In genomic region chr1:184866991-184867788, GRCh38 we compare ENCODE assay signal across 8 cellular contexts.
A peak's percentile ranks its signal among the peaks of the same experiment; 100 is the strongest.
DNase-seq lines count a peak whose midpoint lies in the region; FAIRE-seq and TF ChIP-seq lines count a peak whose summit lies in the region.

No MANE protein-coding gene starts in this region.

- peak; percentile 87 for FAIRE-seq in GM12891 (lab: Jason Lieb, UNC)

- H3K27ac ChIP-seq in tibial nerve, result peak overlapping the region in 3 of 4 donors; percentile 29 to 74 (median 70)

- H3K36me3 Mint-ChIP-seq in HFFc6 (ENCODE audit: low read depth), result 0 out of 2 replicates have a peak, but pooled peaks cover 7% of the 10 kb centered on the region
- peaks cover 25% of the 10 kb centered on the region for H3K36me3 Mint-ChIP-seq in activated naive CD4-positive, alpha-beta T cell treated with anti-CD3 and anti-CD28 coated beads, Interleukin-2, amount 10 ng/mL, durations not matched to agents 7 days and 5 days

- no peak for TF ChIP-seq CTCF in HFFc6 (IDR thresholded peaks at IDR 0.05)
- no peak for TF ChIP-seq CTCF in tibial nerve (IDR thresholded peaks at IDR 0.05)
- no peak for TF ChIP-seq CTCF in lower leg skin (IDR thresholded peaks at IDR 0.05)

- no peaks in the 10 kb centered on the region for H3K9me3 Mint-ChIP-seq in HFFc6
- H3K9me3 Mint-ChIP-seq in activated naive CD4-positive, alpha-beta T cell treated with anti-CD3 and anti-CD28 coated beads, Interleukin-2, amount 10 ng/mL, durations not matched to agents 7 days and 5 days, result no peaks in the 10 kb centered on the region

- peaks cover 0 to 31% (median 0%) of the 10 kb centered on the region in 4 donors for H3K4me1 ChIP-seq in tibial nerve

- H3K27me3 Mint-ChIP-seq in HFFc6 (ENCODE audit: insufficient read depth), result no peaks in the 10 kb centered on the region
- peaks cover under 1% of the 10 kb centered on the region for H3K27me3 Mint-ChIP-seq in activated naive CD4-positive, alpha-beta T cell treated with anti-CD3 and anti-CD28 coated beads, Interleukin-2, amount 10 ng/mL, durations not matched to agents 7 days and 5 days

- peaks cover 30% of the 10 kb centered on the region for H3K4me1 Mint-ChIP-seq in HFFc6 (ENCODE audit: low read depth)
- H3K4me1 Mint-ChIP-seq in activated naive CD4-positive, alpha-beta T cell treated with anti-CD3 and anti-CD28 coated beads, Interleukin-2, amount 10 ng/mL, durations not matched to agents 7 days and 5 days, result peaks cover 42% of the 10 kb centered on the region

- TF ChIP-seq POLR2A in GM12891 (IDR thresholded peaks at IDR 0.05; ENCODE audit: low read depth, low read length) (no peak), tibial nerve (IDR thresholded peaks at IDR 0.05) (no peak), lower leg skin (IDR thresholded peaks at IDR 0.05) (no peak)

- H3K4me3 Mint-ChIP-seq in HFFc6, result peak overlapping the region; percentile 5; the same call in 1 of the 2 replicates
- H3K4me3 Mint-ChIP-seq in activated naive CD4-positive, alpha-beta T cell treated with anti-CD3 and anti-CD28 coated beads, Interleukin-2, amount 10 ng/mL, durations not matched to agents 7 days and 5 days, result peak overlapping the region; percentile 10

- 44 to 50% methylated on average over 6 of the region's 6 CpGs for WGBS in tibial nerve, 2 donors
- 59 to 63% methylated on average over 6 of the region's 6 CpGs for WGBS in lower leg skin, 2 donors

- peak in 1 of 2 donors; percentile 78 for TF ChIP-seq EP300 in tibial nerve (IDR thresholded peaks at IDR 0.05)

- H3K4me3 ChIP-seq in tibial nerve (no peak overlapping the region), lower leg skin (ENCODE audit: low read depth, poor library complexity, severe bottlenecking) (no peak overlapping the region)

- H3K27ac Mint-ChIP-seq in HFFc6, result peak overlapping the region; percentile 20
- H3K27ac Mint-ChIP-seq in activated naive CD4-positive, alpha-beta T cell treated with anti-CD3 and anti-CD28 coated beads, Interleukin-2, amount 10 ng/mL, durations not matched to agents 7 days and 5 days, result peak overlapping the region; percentile 47

- H3K27me3 ChIP-seq in tibial nerve, result no peaks in the 10 kb centered on the region

- intact Hi-C loops in lower leg skin (cut with DNase I; ENCODE audit: low total_unique reads), result no loop called here

- H3K36me3 ChIP-seq in tibial nerve, result no peaks in the 10 kb centered on the region

- no peaks in the 10 kb centered on the region for H3K9me3 ChIP-seq in tibial nerve

- CTCF ChIA-PET in activated naive CD4-positive, alpha-beta T cell treated with anti-CD3 and anti-CD28 coated beads, Interleukin-2, amount 10 ng/mL, durations not matched to agents 7 days and 5 days (lab: Charles Lee), result interaction anchor here (1.8 to 2.0 kb wide), 2 partner anchors 62 to 814 kb away, joined by 4 to 7 read pairs; no protein-coding TSS in a partner anchor

- DNase-seq in GM12891 (ENCODE audit: insufficient read length, low spot score) (no peak), HFFc6 (peak; percentile 91), NOMO-1 (lab: John Stamatoyannopoulos, UW; ENCODE audit: unreplicated experiment in 2 of 2) (peak; percentile 92), kidney tubule cell (ENCODE audit: low spot score) (peak; percentile 79), tibial nerve (ENCODE audit: low spot score in 2 of 2) (peak in 1 of 2 donors; percentile 31), NCI-H1105 (lab: John Stamatoyannopoulos, UW) (no peak), lower leg skin (ENCODE audit: low spot score in 2 of 2) (no peak)
- peak; percentile 61 for DNase-seq in activated naive CD4-positive, alpha-beta T cell treated with anti-CD3 and anti-CD28 coated beads, Interleukin-2, amount 10 ng/mL, durations not matched to agents 7 days and 5 days

TF ChIP-seq in GM12891, 5 proteins besides CTCF, POLR2A, EP300 and RAD21:
- TF ChIP-seq PAX5 (IDR thresholded peaks at IDR 0.05; ENCODE audit: insufficient read depth, low read length, severe bottlenecking) (no peak), TAF1 (IDR thresholded peaks at IDR 0.05; ENCODE audit: low read depth, low read length) (no peak; the same call in 1 of the 2 replicates), POLR2AphosphoS5 (IDR thresholded peaks at IDR 0.05; ENCODE audit: low read depth, low read length) (no peak), SPI1 (IDR thresholded peaks at IDR 0.05; ENCODE audit: low read depth, low read length) (peak; percentile 34; the same call in 1 of the 2 replicates), POU2F2 (IDR thresholded peaks at IDR 0.05; ENCODE audit: low read depth, low read length) (peak; percentile 83)

Comparison
In these comparisons a context has a peak if more than half of its experiments do, and no peak if none do; other contexts are left out.
1. DNase-seq: peak in HFFc6 (single experiment), NOMO-1 (2 of 2), activated naive CD4-positive, alpha-beta T cell treated with anti-CD3 and anti-CD28 coated beads, Interleukin-2, amount 10 ng/mL, durations not matched to agents 7 days and 5 days (single experiment) and kidney tubule cell (single experiment); none in GM12891 (single experiment), NCI-H1105 (single experiment) and lower leg skin (0 of 2).